14 cellular contexts compared by ENCODE assay signal in genomic region chr10:121077331-121077730, GRCh38.
DNase-seq lines count a peak whose midpoint lies in the region; ATAC-seq and TF ChIP-seq lines count a peak whose summit lies in the region.
"Had no signal": no experiment of that assay in that cellular context is flagged by ENCODE, and none has a peak within 500 bp of the region (broad histone marks: within the 10 kb centered on the region; RNA-seq: fewer than 3 reads in every experiment).

No MANE protein-coding gene starts in this region.

- H3K27me3 ChIP-seq in lower lobe of right lung (ENCODE audit: low read depth): no peaks in the 10 kb centered on the region
- no peaks in the 10 kb centered on the region for H3K27me3 ChIP-seq in upper lobe of right lung

- no peak for DNase-seq in Right ventricle myocardium inferior (ENCODE audit: missing footprints)
- DNase-seq in cardiac septum (ENCODE audit: low spot score): no peak
- DNase-seq in epithelial cell of esophagus (ENCODE audit: low read depth): peak; percentile 94
- peak; percentile 56 for DNase-seq in lower lobe of right lung
- no peak for DNase-seq in upper lobe of right lung
- DNase-seq in Ammon's horn (ENCODE audit: low spot score): no peak
- no peak for DNase-seq in HPDE6-E6E7 (ENCODE audit: extremely low spot score)
- DNase-seq in cerebellar cortex (ENCODE audit: low spot score): no peak
- DNase-seq: activated CD8-positive, alpha-beta T cell treated with anti-CD3 and anti-CD28 coated beads for 36 hours; glutamatergic neuron; GOT3; NCI-H187 treated with DMSO at 0.1 percent for 48 hours had no signal

- no peaks in the 10 kb centered on the region for H3K36me3 ChIP-seq in lower lobe of right lung
- no peaks in the 10 kb centered on the region for H3K36me3 ChIP-seq in upper lobe of right lung

- H3K27ac ChIP-seq in lower lobe of right lung: peak overlapping the region; percentile 67
- H3K27ac ChIP-seq in upper lobe of right lung: peak overlapping the region; percentile 66
- H3K27ac ChIP-seq: 22Rv1, coronary artery had no signal

- H3K4me3 ChIP-seq in epithelial cell of esophagus (ENCODE audit: low read length) (no peak overlapping the region), lower lobe of right lung (no peak overlapping the region), upper lobe of right lung (no peak overlapping the region)
- H3K4me3 ChIP-seq: coronary artery had no signal

- H3K4me1 ChIP-seq in lower lobe of right lung: peaks cover 44% of the 10 kb centered on the region
- H3K4me1 ChIP-seq in upper lobe of right lung: peaks cover 22% of the 10 kb centered on the region

- no peaks in the 10 kb centered on the region for H3K9me3 ChIP-seq in lower lobe of right lung
- no peaks in the 10 kb centered on the region for H3K9me3 ChIP-seq in upper lobe of right lung

- peak; percentile 78 for ATAC-seq in Right ventricle myocardium inferior
- peak; percentile 78 to 81 for ATAC-seq in lower lobe of right lung
- peak; percentile 78 for ATAC-seq in upper lobe of right lung
- ATAC-seq: activated CD8-positive, alpha-beta T cell treated with anti-CD3 and anti-CD28 coated beads for 36 hours had no signal

- intact Hi-C loops in Right ventricle myocardium inferior (cut with DNase I) (no loop called here), cardiac septum (cut with DNase I) (no loop called here), lower lobe of right lung (cut with DNase I) (no loop called here), upper lobe of right lung (cut with DNase I) (no loop called here)

- TF ChIP-seq CTCF in epithelial cell of esophagus (IDR thresholded peaks at IDR 0.05; ENCODE audit: insufficient read depth, low read depth, low read length, missing control alignments) (no peak), lower lobe of right lung (IDR thresholded peaks at IDR 0.05) (no peak), upper lobe of right lung (IDR thresholded peaks at IDR 0.05) (no peak)

Comparison
In these comparisons a context has a peak if more than half of its experiments do, and no peak if none do; other contexts are left out.
1. DNase-seq: peak in epithelial cell of esophagus (single experiment) and lower lobe of right lung (single experiment); none in Right ventricle myocardium inferior (single experiment), cardiac septum (single experiment), upper lobe of right lung (single experiment), Ammon's horn (single experiment), HPDE6-E6E7 (single experiment) and cerebellar cortex (single experiment).
2. Peak in every context shown above with its lines, with median percentiles within 50 percentile points of each other: ATAC-seq.